In genomic region chr14:89841855-89842254, GRCh38 we compare ENCODE assay signal across 19 cellular contexts.
"Had no signal": no experiment of that assay in that cellular context is flagged by ENCODE, and none has a peak within 500 bp of the region (broad histone marks: within the 10 kb centered on the region; RNA-seq: fewer than 3 reads in every experiment).

No MANE protein-coding gene starts in this region.

- H3K27me3 ChIP-seq: ascending aorta, cardiac muscle cell, colonic mucosa, gastroesophageal sphincter, ovary, stomach, uterus had no signal

- H3K36me3 ChIP-seq: ascending aorta, cardiac muscle cell, colonic mucosa, gastroesophageal sphincter, ovary, stomach, thoracic aorta, uterus had no signal

- H3K27me3 Mint-ChIP-seq: activated CD4-positive, alpha-beta T cell treated with anti-CD3 and anti-CD28 coated beads for 36 hours; memory B cell had no signal

- H3K4me1 Mint-ChIP-seq: activated CD4-positive, alpha-beta T cell treated with anti-CD3 and anti-CD28 coated beads for 36 hours; activated naive CD8-positive, alpha-beta T cell treated with anti-CD3 and anti-CD28 coated beads, Interleukin-2, amount 10 ng/mL, durations not matched to agents 7 days and 5 days; memory B cell had no signal

- H3K27ac ChIP-seq: ascending aorta, cardiac muscle cell, colonic mucosa, epithelial cell of prostate, gastroesophageal sphincter, ovary, stomach, thoracic aorta, uterus had no signal

- H3K4me3 Mint-ChIP-seq: activated CD4-positive, alpha-beta T cell treated with anti-CD3 and anti-CD28 coated beads for 36 hours; activated CD8-positive, alpha-beta T cell treated with anti-CD3 and anti-CD28 coated beads for 36 hours; activated naive CD8-positive, alpha-beta T cell treated with anti-CD3 and anti-CD28 coated beads, Interleukin-2, amount 10 ng/mL, durations not matched to agents 7 days and 5 days; activated T-cell treated with anti-CD3 and anti-CD28 coated beads, Interleukin-2, amount 50 U/mL, for 72 hours; memory B cell had no signal

- ATAC-seq: activated CD4-positive, alpha-beta T cell treated with anti-CD3 and anti-CD28 coated beads for 36 hours; activated CD8-positive, alpha-beta T cell treated with anti-CD3 and anti-CD28 coated beads for 36 hours; activated T-cell treated with anti-CD3 and anti-CD28 coated beads, Interleukin-2, amount 50 U/mL, for 72 hours; gastroesophageal sphincter; left lobe of liver had no signal

- DNase-seq: activated CD4-positive, alpha-beta T cell treated with anti-CD3 and anti-CD28 coated beads for 36 hours; activated CD8-positive, alpha-beta memory T cell treated with anti-CD3 and anti-CD28 coated beads, Interleukin-2, amount 50 U/mL, for 4 hours; activated CD8-positive, alpha-beta T cell treated with anti-CD3 and anti-CD28 coated beads for 36 hours; activated naive CD8-positive, alpha-beta T cell treated with anti-CD3 and anti-CD28 coated beads, Interleukin-2, amount 10 ng/mL, durations not matched to agents 7 days and 5 days; activated T-cell treated with anti-CD3 and anti-CD28 coated beads, Interleukin-2, amount 50 U/mL, for 72 hours; colonic mucosa; effector CD4-positive, alpha-beta T cell; ovary; stimulated activated CD4-positive, alpha-beta T cell treated with anti-CD3 and anti-CD28 coated beads, Interleukin-4, amount 100 ng/mL, for 4 hours; stomach; T-helper 9 cell; uterus had no signal

- H3K36me3 Mint-ChIP-seq: activated naive CD8-positive, alpha-beta T cell treated with anti-CD3 and anti-CD28 coated beads, Interleukin-2, amount 10 ng/mL, durations not matched to agents 7 days and 5 days had no signal

- H3K27ac Mint-ChIP-seq: activated CD4-positive, alpha-beta T cell treated with anti-CD3 and anti-CD28 coated beads for 36 hours; activated CD8-positive, alpha-beta T cell treated with anti-CD3 and anti-CD28 coated beads for 36 hours; activated T-cell treated with anti-CD3 and anti-CD28 coated beads, Interleukin-2, amount 50 U/mL, for 72 hours; memory B cell had no signal

- H3K9me3 ChIP-seq: colonic mucosa, ovary, stomach, thoracic aorta, uterus had no signal

- H3K4me3 ChIP-seq: ascending aorta, cardiac muscle cell, colonic mucosa, gastroesophageal sphincter, ovary, stomach, thoracic aorta, uterus had no signal

- H3K4me1 ChIP-seq: colonic mucosa, gastroesophageal sphincter, uterus had no signal
